20 cellular contexts compared by ENCODE assay signal in genomic region chr21:31902438-31902837, GRCh38. TPM values are rescaled to one million over a fixed set of nuclear protein-coding genes. Genes with fewer than 3 reads are reported as not detected.
DNase-seq lines count a peak whose midpoint lies in the region; ATAC-seq and TF ChIP-seq lines count a peak whose summit lies in the region.
"Had no signal": no experiment of that assay in that cellular context is flagged by ENCODE, and none has a peak within 500 bp of the region (broad histone marks: within the 10 kb centered on the region; RNA-seq: fewer than 3 reads in every experiment).

No MANE protein-coding gene starts in this region.

- H3K79me2 ChIP-seq in hepatocyte: peaks cover 68% of the 10 kb centered on the region

- DNase-seq in HEK293T (ENCODE audit: extremely low spot score) (no peak), NCI-H146 treated with DMSO at 0.1 percent for 48 hours (lab: John Stamatoyannopoulos, UW; ENCODE audit: unreplicated experiment) (peak; percentile 56), hepatocyte (ENCODE audit: low spot score) (no peak), breast epithelium (ENCODE audit: low spot score in 2 of 2) (no peak)
- DNase-seq: ACHN; BE2C; C1 segment of cervical spinal cord; CD4-positive, CD25-positive, alpha-beta regulatory T cell; CD8-positive, alpha-beta memory T cell; COR-L47; DMS 273 treated with DMSO at 0.1 percent for 48 hours; DMS53; DND-41; EL; H9 had no signal

- POLR2A ChIA-PET in HEK293T (lab: Yijun Ruan, JAX): no interaction called here

- 97% methylated on average over 6 of the region's 6 CpGs for WGBS in hepatocyte (ENCODE audit: low lambda C conversion rate, missing lambda C conversion rate)

- no peaks in the 10 kb centered on the region for H3K36me3 ChIP-seq in hepatocyte (replicated peaks; ENCODE audit: insufficient read depth, low read depth)
- no peaks in the 10 kb centered on the region for H3K36me3 ChIP-seq in breast epithelium
- H3K36me3 ChIP-seq: BE2C had no signal

- TF ChIP-seq POLR2A in breast epithelium (IDR thresholded peaks at IDR 0.05): no peak

- H3K4me3 ChIP-seq in hepatocyte (no peak overlapping the region), breast epithelium (no peak overlapping the region)
- H3K4me3 ChIP-seq: GM12878 had no signal

- no peak overlapping the region for H2AFZ ChIP-seq in hepatocyte

- H3K27ac ChIP-seq in hepatocyte: peak overlapping the region; percentile 96
- no peak overlapping the region for H3K27ac ChIP-seq in breast epithelium

- CTCF ChIA-PET in HEK293T (lab: Yijun Ruan, JAX): interaction anchor here (1.7 kb wide), 1 partner anchor 32 kb away, joined by 3 read pairs; no protein-coding TSS in a partner anchor

- H3K9me3 ChIP-seq in hepatocyte (ENCODE audit: low read depth) (no peaks in the 10 kb centered on the region), breast epithelium (no peaks in the 10 kb centered on the region)
- H3K9me3 ChIP-seq: BE2C had no signal

- H3K4me1 ChIP-seq in hepatocyte (ENCODE audit: insufficient read depth): peaks cover 31% of the 10 kb centered on the region
- H3K4me1 ChIP-seq in breast epithelium: no peaks in the 10 kb centered on the region

- no peaks in the 10 kb centered on the region for H3K9me2 ChIP-seq in hepatocyte (replicated peaks; ENCODE audit: insufficient read depth)

- ATAC-seq in HG03378 (IDR thresholded peaks at IDR 0.05; ENCODE audit: unreplicated experiment) (no peak), HG03521 (IDR thresholded peaks at IDR 0.05; ENCODE audit: unreplicated experiment) (no peak)
- ATAC-seq: GM12878, HepG2 had no signal

- H4K20me1 ChIP-seq in hepatocyte (ENCODE audit: insufficient read depth, poor library complexity, severe bottlenecking): no peaks in the 10 kb centered on the region

- intact Hi-C loops in breast epithelium (cut with DNase I; ENCODE audit: low total_unique reads): no loop called here

- H3K4me2 ChIP-seq in hepatocyte: no peak overlapping the region

- H3K27me3 ChIP-seq in hepatocyte: no peaks in the 10 kb centered on the region
- H3K27me3 ChIP-seq in breast epithelium: no peaks in the 10 kb centered on the region
- H3K27me3 ChIP-seq: BE2C had no signal

- TF ChIP-seq CTCF in hepatocyte (IDR thresholded peaks at IDR 0.05; ENCODE audit: poor library complexity): no peak
- no peak for TF ChIP-seq CTCF in breast epithelium (IDR thresholded peaks at IDR 0.05)

TF ChIP-seq in HEK293T, 16 proteins besides CTCF, POLR2A, EP300 and RAD21:
- TF ChIP-seq NFRKB (IDR thresholded peaks at IDR 0.05): no peak
- peak; percentile 39; the same call in 1 of the 2 replicates for TF ChIP-seq PKNOX1 (IDR thresholded peaks at IDR 0.05)

RNA-seq across cellular contexts. Expression of gene HUNK, which starts 29.6 kb away (rescaled TPM):
- 4.4 and 7.1 TPM in 2 replicates for total RNA-seq in hepatocyte
- polyA plus RNA-seq in hepatocyte: 7.3 and 10.8 TPM in 2 replicates
- 1 to 10 TPM in 2 of 3 donors, under 1 TPM in 1; 0.32 to 2.0 (median 1.3) TPM for total RNA-seq in breast epithelium
- total RNA-seq: CD4-positive, CD25-positive, alpha-beta regulatory T cell had no signal
- polyA plus RNA-seq: CD4-positive, CD25-positive, alpha-beta regulatory T cell; IgD-negative memory B cell had no signal
